ENCODE assay signal across 9 cellular contexts in genomic region chr12:122979001-122979907, GRCh38. TPM values are rescaled to one million over a fixed set of nuclear protein-coding genes. Genes with fewer than 3 reads are reported as not detected.
A peak's percentile ranks its signal among the peaks of the same experiment; 100 is the strongest.
DNase-seq lines count a peak whose midpoint lies in the region; ATAC-seq and TF ChIP-seq lines count a peak whose summit lies in the region.
"Had no signal": no experiment of that assay in that cellular context is flagged by ENCODE, and none has a peak within 500 bp of the region (broad histone marks: within the 10 kb centered on the region; RNA-seq: fewer than 3 reads in every experiment).

No MANE protein-coding gene starts in this region.

- H3K9me3 ChIP-seq in iPS-20b (ENCODE audit: insufficient read depth, low read depth, low read length): no peaks in the 10 kb centered on the region
- no peaks in the 10 kb centered on the region for H3K9me3 ChIP-seq in stomach
- no peaks in the 10 kb centered on the region for H3K9me3 ChIP-seq in gastroesophageal sphincter

- TF ChIP-seq POLR2A in stomach (IDR thresholded peaks at IDR 0.05): no peak
- no peak for TF ChIP-seq POLR2A in gastroesophageal sphincter (IDR thresholded peaks at IDR 0.05)

- peaks cover 16% of the 10 kb centered on the region for H3K36me3 Mint-ChIP-seq in T-helper 2 cell treated with Interferon-gamma antibody and Interleukin-4, amounts not matched to agents 5 μg/mL and 100 μg/mL, for 36 hours (ENCODE audit: low read depth)
- H3K36me3 Mint-ChIP-seq in activated T-helper 17 cell treated with anti-CD3 and anti-CD28 coated beads, Interleukin-2, amount 50 U/mL, for 72 hours (ENCODE audit: low read depth): peaks cover 31% of the 10 kb centered on the region

- no peak for ATAC-seq in activated T-helper 17 cell treated with anti-CD3 and anti-CD28 coated beads, Interleukin-2, amount 50 U/mL, for 72 hours (replicated peaks)
- ATAC-seq in HG02623 (IDR thresholded peaks at IDR 0.05; ENCODE audit: unreplicated experiment) (no peak), gastroesophageal sphincter (no peak), HG03457 (IDR thresholded peaks at IDR 0.05; ENCODE audit: unreplicated experiment) (no peak)

- H3K27ac Mint-ChIP-seq in T-helper 2 cell treated with Interferon-gamma antibody and Interleukin-4, amounts not matched to agents 5 μg/mL and 100 μg/mL, for 36 hours: peak overlapping the region; percentile 88
- H3K27ac Mint-ChIP-seq in activated T-helper 17 cell treated with anti-CD3 and anti-CD28 coated beads, Interleukin-2, amount 50 U/mL, for 72 hours: peak overlapping the region; percentile 87

- intact Hi-C loops in stomach (cut with DNase I; ENCODE audit: low total_unique reads): loop anchor here (10.0 kb wide), 1 partner anchor 176 kb away; the partner anchor contains the start of gene PITPNM2

- peak overlapping the region; percentile 93 for H3K4me3 Mint-ChIP-seq in T-helper 2 cell treated with Interferon-gamma antibody and Interleukin-4, amounts not matched to agents 5 μg/mL and 100 μg/mL, for 36 hours
- peak overlapping the region; percentile 88 for H3K4me3 Mint-ChIP-seq in activated T-helper 17 cell treated with anti-CD3 and anti-CD28 coated beads, Interleukin-2, amount 50 U/mL, for 72 hours

- H3K9ac ChIP-seq in iPS-20b (ENCODE audit: low read depth, low read length): peak overlapping the region; percentile 88; the same call in 1 of the 2 replicates

- no peak for DNase-seq in T-helper 2 cell treated with Interferon-gamma antibody and Interleukin-4, amounts not matched to agents 5 μg/mL and 100 μg/mL, for 36 hours (ENCODE audit: low spot score)
- DNase-seq in T-helper 2 cell (no peak), stomach (no peak)
- DNase-seq: stimulated activated CD4-positive, alpha-beta T cell treated with anti-CD3 and anti-CD28 coated beads, Interleukin-12 subunit alpha, Interleukin-12 subunit beta, amount 100 ng/mL, for 4 hours had no signal

- H3K27ac ChIP-seq in iPS-20b (ENCODE audit: low read length) (no peak overlapping the region), stomach (peak overlapping the region in 4 of 5 donors; percentile 90 to 93 (median 92)), gastroesophageal sphincter (peak overlapping the region in 2 of 4 donors; percentile 88 to 90)

- H3K4me1 Mint-ChIP-seq in T-helper 2 cell treated with Interferon-gamma antibody and Interleukin-4, amounts not matched to agents 5 μg/mL and 100 μg/mL, for 36 hours (ENCODE audit: low read depth): peaks cover 31% of the 10 kb centered on the region
- H3K4me1 Mint-ChIP-seq in activated T-helper 17 cell treated with anti-CD3 and anti-CD28 coated beads, Interleukin-2, amount 50 U/mL, for 72 hours: peaks cover 12% of the 10 kb centered on the region

- no peak for TF ChIP-seq CTCF in stomach (IDR thresholded peaks at IDR 0.05)
- no peak for TF ChIP-seq CTCF in gastroesophageal sphincter (IDR thresholded peaks at IDR 0.05)

- WGBS in stomach, 5 donors: 65 to 79% (median 70%) methylated on average over 20 to 28 of the region's 28 CpGs
- WGBS in gastroesophageal sphincter (ENCODE audit: low coverage in 1 of 2), 2 donors: 0 to 41% methylated on average over 1 to 3 of the region's 28 CpGs

- H3K4me1 ChIP-seq in iPS-20b (ENCODE audit: insufficient read depth, low read length) (no peaks in the 10 kb centered on the region), stomach (peaks cover 62 to 84% (median 80%) of the 10 kb centered on the region in 4 donors), gastroesophageal sphincter (peaks cover 2 to 81% (median 56%) of the 10 kb centered on the region in 3 donors)

- no peaks in the 10 kb centered on the region for H3K27me3 Mint-ChIP-seq in T-helper 2 cell treated with Interferon-gamma antibody and Interleukin-4, amounts not matched to agents 5 μg/mL and 100 μg/mL, for 36 hours (ENCODE audit: low read depth)
- H3K27me3 Mint-ChIP-seq in activated T-helper 17 cell treated with anti-CD3 and anti-CD28 coated beads, Interleukin-2, amount 50 U/mL, for 72 hours: no peaks in the 10 kb centered on the region

- TF ChIP-seq EP300 in stomach (IDR thresholded peaks at IDR 0.05): no peak
- no peak for TF ChIP-seq EP300 in gastroesophageal sphincter (IDR thresholded peaks at IDR 0.05)

- peak overlapping the region; percentile 87 for H3K4me3 ChIP-seq in iPS-20b (ENCODE audit: low read length)
- peak overlapping the region; percentile 94 to 100 (median 98) for H3K4me3 ChIP-seq in stomach
- H3K4me3 ChIP-seq in gastroesophageal sphincter: peak overlapping the region in 1 of 2 donors; percentile 77

- no peaks in the 10 kb centered on the region for H3K9me3 Mint-ChIP-seq in T-helper 2 cell treated with Interferon-gamma antibody and Interleukin-4, amounts not matched to agents 5 μg/mL and 100 μg/mL, for 36 hours
- H3K9me3 Mint-ChIP-seq in activated T-helper 17 cell treated with anti-CD3 and anti-CD28 coated beads, Interleukin-2, amount 50 U/mL, for 72 hours: no peaks in the 10 kb centered on the region

- H3K36me3 ChIP-seq in iPS-20b (ENCODE audit: insufficient read depth, low read depth, low read length): peaks cover 22% of the 10 kb centered on the region; the same call in 1 of the 2 replicates
- peaks cover 5 to 44% (median 32%) of the 10 kb centered on the region in 4 donors for H3K36me3 ChIP-seq in stomach
- peaks cover 0 to 47% of the 10 kb centered on the region in 2 donors for H3K36me3 ChIP-seq in gastroesophageal sphincter

- H3K27me3 ChIP-seq in iPS-20b (ENCODE audit: insufficient read depth, low read length) (no peaks in the 10 kb centered on the region; the same call in 1 of the 2 replicates), stomach (no peaks in the 10 kb centered on the region), gastroesophageal sphincter (no peaks in the 10 kb centered on the region)

RNA-seq across cellular contexts. Expression of gene ARL6IP4, which starts 1.2 kb away (rescaled TPM):
- 100 to 1,000 TPM; 112 to 160 TPM for total RNA-seq in activated T-helper 17 cell treated with anti-CD3 and anti-CD28 coated beads, Interleukin-2, amount 50 U/mL, for 72 hours
- total RNA-seq in stomach (100 to 1,000 TPM; 104 to 294 (median 181) TPM), gastroesophageal sphincter (100 to 1,000 TPM; 251 to 343 (median 302) TPM)
- polyA plus RNA-seq in stomach: 100 to 1,000 TPM; 321 to 432 (median 386) TPM

RNA-seq across cellular contexts. Expression of gene OGFOD2, which starts 4.2 kb away (rescaled TPM):
- total RNA-seq in activated T-helper 17 cell treated with anti-CD3 and anti-CD28 coated beads, Interleukin-2, amount 50 U/mL, for 72 hours: 10 to 100 TPM; 24.9 to 28.6 TPM
- total RNA-seq in stomach (10 to 100 TPM in 2 of 5 donors, 1 to 10 TPM in 3; 1.7 to 29.2 (median 8.9) TPM), gastroesophageal sphincter (10 to 100 TPM in 1 of 4 donors, 1 to 10 TPM in 3; 7.3 to 10.7 (median 8.3) TPM)
- polyA plus RNA-seq in stomach: 10 to 100 TPM; 16.1 to 27.2 (median 18.9) TPM

RNA-seq across cellular contexts. Expression of gene ABCB9, which starts 13.0 kb away (rescaled TPM):
- 10 to 100 TPM in 1 of 2 donors, 1 to 10 TPM in 1; 7.7 to 12.0 TPM for total RNA-seq in activated T-helper 17 cell treated with anti-CD3 and anti-CD28 coated beads, Interleukin-2, amount 50 U/mL, for 72 hours
- total RNA-seq in stomach (10 to 100 TPM in 1 of 5 donors, 1 to 10 TPM in 3, not detected in 1; 1.6 to 29.5 (median 3.6) TPM), gastroesophageal sphincter (1 to 10 TPM; 2.3 to 8.4 (median 3.5) TPM)
- polyA plus RNA-seq in stomach: 1 to 10 TPM; 1.2 to 2.5 (median 1.9) TPM
